ENCODE assay signal across 16 cellular contexts in genomic region chr7:12961910-12962309, GRCh38.
DNase-seq lines count a peak whose midpoint lies in the region; ATAC-seq and TF ChIP-seq lines count a peak whose summit lies in the region.
"Had no signal": no experiment of that assay in that cellular context is flagged by ENCODE, and none has a peak within 500 bp of the region (broad histone marks: within the 10 kb centered on the region; RNA-seq: fewer than 3 reads in every experiment).

No MANE protein-coding gene starts in this region.

- intact Hi-C loops in left ventricle myocardium superior (cut with micrococcal nuclease) (no loop called here), cardiac septum (cut with DNase I) (no loop called here), natural killer cell (cut with micrococcal nuclease) (no loop called here)
- intact Hi-C loops in activated T-helper 2 cell treated with anti-CD3 and anti-CD28 coated beads, Interferon-gamma antibody, Interleukin-2, Interleukin-4, amounts not matched to agents 10 μg/mL and 5 μg/mL and 100 μg/mL, durations not matched to agents 14 hours and 24 hours and 36 hours (cut with micrococcal nuclease), result no loop called here

- no peaks in the 10 kb centered on the region for H3K36me3 Mint-ChIP-seq in activated T-helper 2 cell treated with anti-CD3 and anti-CD28 coated beads, Interferon-gamma antibody, Interleukin-2, Interleukin-4, amounts not matched to agents 10 μg/mL and 5 μg/mL and 100 μg/mL, durations not matched to agents 14 hours and 24 hours and 36 hours (ENCODE audit: low read depth)
- H3K36me3 Mint-ChIP-seq in natural killer cell, result no peaks in the 10 kb centered on the region
- H3K36me3 Mint-ChIP-seq: CD8-positive, alpha-beta T cell had no signal

- H3K9me3 ChIP-seq in SJCRH30 (replicated peaks), result no peaks in the 10 kb centered on the region

- 0 out of 2 replicates have a peak, but pooled peaks cover 3% of the 10 kb centered on the region for H3K27me3 ChIP-seq in SJCRH30

- no peaks in the 10 kb centered on the region for H3K4me1 Mint-ChIP-seq in activated T-helper 2 cell treated with anti-CD3 and anti-CD28 coated beads, Interferon-gamma antibody, Interleukin-2, Interleukin-4, amounts not matched to agents 10 μg/mL and 5 μg/mL and 100 μg/mL, durations not matched to agents 14 hours and 24 hours and 36 hours (ENCODE audit: low read depth)
- no peaks in the 10 kb centered on the region for H3K4me1 Mint-ChIP-seq in natural killer cell

- no peak overlapping the region for H3K4me3 Mint-ChIP-seq in activated T-helper 2 cell treated with anti-CD3 and anti-CD28 coated beads, Interferon-gamma antibody, Interleukin-2, Interleukin-4, amounts not matched to agents 10 μg/mL and 5 μg/mL and 100 μg/mL, durations not matched to agents 14 hours and 24 hours and 36 hours (ENCODE audit: low read depth)
- H3K4me3 Mint-ChIP-seq in natural killer cell, result no peak overlapping the region
- H3K4me3 Mint-ChIP-seq: CD8-positive, alpha-beta T cell had no signal

- peaks cover 4% of the 10 kb centered on the region for H3K27me3 Mint-ChIP-seq in activated T-helper 2 cell treated with anti-CD3 and anti-CD28 coated beads, Interferon-gamma antibody, Interleukin-2, Interleukin-4, amounts not matched to agents 10 μg/mL and 5 μg/mL and 100 μg/mL, durations not matched to agents 14 hours and 24 hours and 36 hours (ENCODE audit: low read depth)
- no peaks in the 10 kb centered on the region for H3K27me3 Mint-ChIP-seq in natural killer cell (ENCODE audit: low read depth in 2 of 2)

- no peak overlapping the region for H3K27ac ChIP-seq in SJCRH30

- ATAC-seq in left ventricle myocardium superior (peak; percentile 85), natural killer cell (no peak)
- ATAC-seq: CD8-positive, alpha-beta T cell; HCT116; SK-N-SH treated with all-trans-retinoic acid at 6 μM for 48 hours had no signal

- H3K36me3 ChIP-seq in SJCRH30, result no peaks in the 10 kb centered on the region

- no peaks in the 10 kb centered on the region for H3K4me1 ChIP-seq in SJCRH30

- TF ChIP-seq POLR2A in erythroblast (IDR thresholded peaks at IDR 0.05; ENCODE audit: low read length), result no peak

- H3K9me3 Mint-ChIP-seq in activated T-helper 2 cell treated with anti-CD3 and anti-CD28 coated beads, Interferon-gamma antibody, Interleukin-2, Interleukin-4, amounts not matched to agents 10 μg/mL and 5 μg/mL and 100 μg/mL, durations not matched to agents 14 hours and 24 hours and 36 hours, result no peaks in the 10 kb centered on the region
- H3K9me3 Mint-ChIP-seq in natural killer cell, result peaks cover 0 to under 1% of the 10 kb centered on the region in 2 donors
- H3K9me3 Mint-ChIP-seq: CD8-positive, alpha-beta T cell had no signal

- TF ChIP-seq CTCF in natural killer cell (IDR thresholded peaks at IDR 0.05), result no peak

- no peak overlapping the region for H3K27ac Mint-ChIP-seq in activated T-helper 2 cell treated with anti-CD3 and anti-CD28 coated beads, Interferon-gamma antibody, Interleukin-2, Interleukin-4, amounts not matched to agents 10 μg/mL and 5 μg/mL and 100 μg/mL, durations not matched to agents 14 hours and 24 hours and 36 hours
- no peak overlapping the region for H3K27ac Mint-ChIP-seq in natural killer cell
- H3K27ac Mint-ChIP-seq: CD8-positive, alpha-beta T cell had no signal

- DNase-seq in left ventricle myocardium superior (no peak), cardiac septum (ENCODE audit: low spot score) (no peak), NCI-H82 (lab: John Stamatoyannopoulos, UW) (peak; percentile 81), erythroblast (lab: John Stamatoyannopoulos, UW) (peak; percentile 59 to 76), SJCRH30 (no peak), natural killer cell (no peak)
- no peak for DNase-seq in activated T-helper 2 cell treated with anti-CD3 and anti-CD28 coated beads, Interferon-gamma antibody, Interleukin-2, Interleukin-4, amounts not matched to agents 10 μg/mL and 5 μg/mL and 100 μg/mL, durations not matched to agents 14 hours and 24 hours and 36 hours (ENCODE audit: low spot score)
- DNase-seq: CD8-positive, alpha-beta T cell; DMS153; Kasumi-1; NCI-H1105 treated with DMSO at 0.1 percent for 48 hours; NCI-H2029; NCI-H226; NCI-H526 had no signal

- H3K4me3 ChIP-seq in SJCRH30, result no peak overlapping the region

Comparison
In these comparisons a context has a peak if more than half of its experiments do, and no peak if none do; other contexts are left out.
1. DNase-seq: peak in NCI-H82 (single experiment) and erythroblast (2 of 2); none in left ventricle myocardium superior (single experiment), cardiac septum (single experiment), SJCRH30 (0 of 2), activated T-helper 2 cell treated with anti-CD3 and anti-CD28 coated beads, Interferon-gamma antibody, Interleukin-2, Interleukin-4, amounts not matched to agents 10 μg/mL and 5 μg/mL and 100 μg/mL, durations not matched to agents 14 hours and 24 hours and 36 hours (single experiment) and natural killer cell (single experiment).